In the genomic region with DNA sequence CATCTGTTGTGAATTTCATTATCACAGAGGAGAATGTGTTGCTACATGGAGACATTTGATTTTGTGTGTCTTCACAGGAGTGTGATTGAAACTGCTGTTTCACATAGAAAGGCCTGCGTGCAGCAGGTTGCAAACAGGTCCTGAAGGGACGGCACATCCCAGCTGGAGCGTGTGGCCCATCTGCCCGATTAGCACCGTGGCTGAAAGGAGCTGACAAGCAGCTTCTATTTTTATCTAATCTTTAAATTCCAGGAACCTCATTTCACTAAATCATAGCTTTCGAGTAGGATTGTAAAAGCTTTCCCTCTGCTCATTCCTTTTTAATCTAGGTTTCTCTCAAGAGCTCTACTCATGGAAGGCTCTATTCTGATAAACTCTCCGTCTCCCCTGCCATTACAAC, we compare ENCODE assay signal across 21 cellular contexts.
DNase-seq lines count a peak whose midpoint lies in the region; ATAC-seq and TF ChIP-seq lines count a peak whose summit lies in the region.
"Had no signal": no experiment of that assay in that cellular context is flagged by ENCODE, and none has a peak within 500 bp of the region (broad histone marks: within the 10 kb centered on the region; RNA-seq: fewer than 3 reads in every experiment).

No MANE protein-coding gene starts in this region.

- WGBS in hepatocyte (ENCODE audit: low lambda C conversion rate, missing lambda C conversion rate): 23% methylated on average over 7 of the region's 7 CpGs
- WGBS in spleen, 5 donors: 44 to 68% (median 61%) methylated on average over 7 of the region's 7 CpGs

- no peaks in the 10 kb centered on the region for H3K27me3 ChIP-seq in hepatocyte
- no peaks in the 10 kb centered on the region for H3K27me3 ChIP-seq in spleen (replicated peaks in 1 of 7)
- H3K27me3 ChIP-seq: BLaER1 treated with 17β-estradiol and CSF1 and Interleukin-3, amounts not matched to agents 10 nM and 100 nM; body of pancreas; gastrocnemius medialis had no signal

- DNase-seq in left ventricle myocardium superior: peak; percentile 23
- no peak for DNase-seq in Right ventricle myocardium superior
- DNase-seq in UCSD-AML1 (lab: John Stamatoyannopoulos, UW; ENCODE audit: unreplicated experiment): peak; percentile 2
- no peak for DNase-seq in hepatocyte (ENCODE audit: low spot score)
- peak; percentile 35 for DNase-seq in spleen
- no peak for DNase-seq in DMS53 (lab: John Stamatoyannopoulos, UW)
- DNase-seq in osteocyte (ENCODE audit: extremely low spot score, unreplicated experiment): no peak
- DNase-seq: 8988T; activated CD4-positive, alpha-beta memory T cell treated with anti-CD3 and anti-CD28 coated beads for 36 hours; activated T-cell treated with anti-CD3 and anti-CD28 coated beads, Interleukin-2, amount 50 U/mL, for 1 hour; dermis blood vessel endothelial cell; gastrocnemius medialis; NCI-H1417 treated with DMSO at 0.1 percent for 48 hours; NCI-H226 had no signal

- H3K27me3 Mint-ChIP-seq in osteocyte (ENCODE audit: unreplicated experiment): no peaks in the 10 kb centered on the region
- H3K27me3 Mint-ChIP-seq: activated CD4-positive, alpha-beta memory T cell treated with anti-CD3 and anti-CD28 coated beads for 36 hours; activated naive CD4-positive, alpha-beta T cell treated with anti-CD3 and anti-CD28 coated beads, Interleukin-2, amount 50 U/mL, for 24 hours had no signal

- TF ChIP-seq POLR2A in spleen (IDR thresholded peaks at IDR 0.05): no peak

- H3K36me3 Mint-ChIP-seq in osteocyte (ENCODE audit: unreplicated experiment): no peaks in the 10 kb centered on the region
- H3K36me3 Mint-ChIP-seq: activated CD4-positive, alpha-beta memory T cell treated with anti-CD3 and anti-CD28 coated beads for 36 hours; activated naive CD4-positive, alpha-beta T cell treated with anti-CD3 and anti-CD28 coated beads, Interleukin-2, amount 50 U/mL, for 24 hours had no signal

- H3K4me3 Mint-ChIP-seq in osteocyte (ENCODE audit: unreplicated experiment): no peak overlapping the region
- H3K4me3 Mint-ChIP-seq: activated CD4-positive, alpha-beta memory T cell treated with anti-CD3 and anti-CD28 coated beads for 36 hours; activated naive CD4-positive, alpha-beta T cell treated with anti-CD3 and anti-CD28 coated beads, Interleukin-2, amount 50 U/mL, for 24 hours had no signal

- no peak overlapping the region for H3K27ac Mint-ChIP-seq in osteocyte (ENCODE audit: unreplicated experiment)
- H3K27ac Mint-ChIP-seq: activated CD4-positive, alpha-beta memory T cell treated with anti-CD3 and anti-CD28 coated beads for 36 hours; activated naive CD4-positive, alpha-beta T cell treated with anti-CD3 and anti-CD28 coated beads, Interleukin-2, amount 50 U/mL, for 24 hours had no signal

- ATAC-seq in left ventricle myocardium superior (peak; percentile 59), Right ventricle myocardium superior (ENCODE audit: poor library complexity) (no peak), HG02759 (IDR thresholded peaks at IDR 0.05; ENCODE audit: unreplicated experiment) (no peak)
- ATAC-seq: body of pancreas, gastrocnemius medialis had no signal

- H3K79me2 ChIP-seq in hepatocyte: no peaks in the 10 kb centered on the region
- H3K79me2 ChIP-seq: parathyroid adenoma had no signal

- H3K9me3 ChIP-seq in hepatocyte (ENCODE audit: low read depth) (no peaks in the 10 kb centered on the region), spleen (no peaks in the 10 kb centered on the region)
- H3K9me3 ChIP-seq: BLaER1 treated with 17β-estradiol and CSF1 and Interleukin-3, amounts not matched to agents 10 nM and 100 nM; body of pancreas; gastrocnemius medialis; thoracic aorta had no signal

- H3K27ac ChIP-seq in hepatocyte (no peak overlapping the region), spleen (no peak overlapping the region)
- H3K27ac ChIP-seq: BLaER1 treated with 17β-estradiol and CSF1 and Interleukin-3, amounts not matched to agents 10 nM and 100 nM; body of pancreas; gastrocnemius medialis; parathyroid adenoma; thoracic aorta; VCaP had no signal

- TF ChIP-seq CTCF in hepatocyte (IDR thresholded peaks at IDR 0.05; ENCODE audit: poor library complexity) (no peak), spleen (IDR thresholded peaks at IDR 0.05 in 8 of 11, conservative IDR thresholded peaks at IDR 0.05 in 3 of 11) (no peak), osteocyte (IDR thresholded peaks at IDR 0.05) (no peak)

- no peak overlapping the region for H2AFZ ChIP-seq in hepatocyte
- H2AFZ ChIP-seq: parathyroid adenoma had no signal

- H3K9me2 ChIP-seq in hepatocyte (replicated peaks; ENCODE audit: insufficient read depth): no peaks in the 10 kb centered on the region

- H4K20me1 ChIP-seq in hepatocyte (ENCODE audit: insufficient read depth, poor library complexity, severe bottlenecking): no peaks in the 10 kb centered on the region
- H4K20me1 ChIP-seq: BLaER1 treated with 17β-estradiol and CSF1 and Interleukin-3, amounts not matched to agents 10 nM and 100 nM had no signal

- H3K36me3 ChIP-seq in hepatocyte (replicated peaks; ENCODE audit: insufficient read depth, low read depth) (no peaks in the 10 kb centered on the region), spleen (no peaks in the 10 kb centered on the region)
- H3K36me3 ChIP-seq: BLaER1 treated with 17β-estradiol and CSF1 and Interleukin-3, amounts not matched to agents 10 nM and 100 nM; gastrocnemius medialis; thoracic aorta had no signal

- no peaks in the 10 kb centered on the region for H3K4me1 Mint-ChIP-seq in osteocyte (ENCODE audit: unreplicated experiment)
- H3K4me1 Mint-ChIP-seq: activated naive CD4-positive, alpha-beta T cell treated with anti-CD3 and anti-CD28 coated beads, Interleukin-2, amount 50 U/mL, for 24 hours had no signal

- H3K4me1 ChIP-seq in hepatocyte (ENCODE audit: insufficient read depth) (no peaks in the 10 kb centered on the region), spleen (no peaks in the 10 kb centered on the region)
- H3K4me1 ChIP-seq: body of pancreas, gastrocnemius medialis, parathyroid adenoma had no signal

- H3K9me3 Mint-ChIP-seq in osteocyte (ENCODE audit: unreplicated experiment): no peaks in the 10 kb centered on the region
- H3K9me3 Mint-ChIP-seq: activated naive CD4-positive, alpha-beta T cell treated with anti-CD3 and anti-CD28 coated beads, Interleukin-2, amount 50 U/mL, for 24 hours had no signal

- intact Hi-C loops in left ventricle myocardium superior (cut with micrococcal nuclease): no loop called here
- intact Hi-C loops in Right ventricle myocardium superior (cut with DNase I): no loop called here
- intact Hi-C loops in spleen (cut with DNase I; ENCODE audit: low total_unique reads): no loop called here

- H3K4me3 ChIP-seq in hepatocyte (no peak overlapping the region), spleen (no peak overlapping the region)
- H3K4me3 ChIP-seq: BLaER1 treated with 17β-estradiol and CSF1 and Interleukin-3, amounts not matched to agents 10 nM and 100 nM; body of pancreas; gastrocnemius medialis; thoracic aorta had no signal

- H3K4me2 ChIP-seq in hepatocyte: peak overlapping the region; percentile 19
- H3K4me2 ChIP-seq: BLaER1 treated with 17β-estradiol and CSF1 and Interleukin-3, amounts not matched to agents 10 nM and 100 nM had no signal

Comparison
In these comparisons a context has a peak if more than half of its experiments do, and no peak if none do; other contexts are left out.
1. DNase-seq: peak in left ventricle myocardium superior (single experiment), UCSD-AML1 (single experiment) and spleen (single experiment); none in Right ventricle myocardium superior (single experiment), hepatocyte (single experiment), DMS53 (single experiment) and osteocyte (single experiment).